Comparison of ENCODE assay signal across 1 cellular context in genomic region chr1:20633190-20634064, GRCh38.
TF ChIP-seq lines count a peak whose summit lies in the region.

TSS of gene PINK1 (plus strand) at chr1:20633458. CDS start at chr1:20633549, 91 bp downstream.

TF ChIP-seq in K562, 482 proteins besides CTCF, POLR2A, EP300 and RAD21 (continued from another document and continues in another):
- no peak for TF ChIP-seq SRSF1 (IDR thresholded peaks at IDR 0.05; ENCODE audit: low read depth, low read length)
- no peak for TF ChIP-seq RAD51 (IDR thresholded peaks at IDR 0.05; ENCODE audit: borderline replicate concordance, low read depth)
- TF ChIP-seq YY1 (IDR thresholded peaks at IDR 0.05; ENCODE audit: borderline replicate concordance in 1 of 3, control insufficient read depth in 1 of 3, extremely low read depth in 1 of 3, insufficient read depth in 3 of 3, insufficient read length in 1 of 3, insufficient replicate concordance in 2 of 3, low read depth in 1 of 3, low read length in 2 of 3) = peak in 2 of 3 experiments; percentile 68
- no peak for TF ChIP-seq RNF219 (CRISPR knock-in tag; IDR thresholded peaks at IDR 0.05)
- no peak for TF ChIP-seq TAF7 (tag; IDR thresholded peaks at IDR 0.05)
- no peak for TF ChIP-seq SETDB1 (IDR thresholded peaks at IDR 0.05; ENCODE audit: low read length)
- TF ChIP-seq EP400 (IDR thresholded peaks at IDR 0.05) = peak; percentile 77
- TF ChIP-seq MITF (IDR thresholded peaks at IDR 0.05) = no peak
- no peak for TF ChIP-seq MCM2 (IDR thresholded peaks at IDR 0.05; ENCODE audit: low read depth)
- TF ChIP-seq ZBTB8A (IDR thresholded peaks at IDR 0.05; ENCODE audit: partially characterized antibody) = no peak
- no peak for TF ChIP-seq PPARD (CRISPR knock-in tag; IDR thresholded peaks at IDR 0.05)
- TF ChIP-seq MLLT1 (IDR thresholded peaks at IDR 0.05) = no peak
- no peak for TF ChIP-seq E2F1 (CRISPR knock-in tag; IDR thresholded peaks at IDR 0.05)
- TF ChIP-seq CREM (IDR thresholded peaks at IDR 0.05; ENCODE audit: low read depth) = peak; percentile 69; the same call in 1 of the 2 replicates
- no peak for TF ChIP-seq THRAP3 (IDR thresholded peaks at IDR 0.05; ENCODE audit: borderline replicate concordance)
- no peak for TF ChIP-seq ZNF316 (IDR thresholded peaks at IDR 0.05)
- TF ChIP-seq SMAD1 (IDR thresholded peaks at IDR 0.05; ENCODE audit: low read depth, low read length, partially characterized antibody) = no peak
- TF ChIP-seq ZNF318 (IDR thresholded peaks at IDR 0.05; ENCODE audit: borderline replicate concordance in 1 of 2, low read depth in 1 of 2) = no peak
- TF ChIP-seq ZNF449 (CRISPR knock-in tag; IDR thresholded peaks at IDR 0.05) = no peak
- TF ChIP-seq RBM15 (IDR thresholded peaks at IDR 0.05; ENCODE audit: insufficient read depth, low read length) = no peak
- TF ChIP-seq ZBTB33 (CRISPR knock-in tag; IDR thresholded peaks at IDR 0.05) = 0 out of 2 replicates have a peak, but pooled peaks have one; percentile 20
- TF ChIP-seq STAT5B (CRISPR knock-in tag; IDR thresholded peaks at IDR 0.05) = no peak
- no peak for TF ChIP-seq TAF1 (IDR thresholded peaks at IDR 0.05; ENCODE audit: control insufficient read depth, extremely low read depth, insufficient read depth, low read length, severe bottlenecking)
- no peak for TF ChIP-seq ZNF263 (CRISPR knock-in tag; IDR thresholded peaks at IDR 0.05; ENCODE audit: borderline replicate concordance)
- TF ChIP-seq KLF10 (CRISPR knock-in tag; IDR thresholded peaks at IDR 0.05) = no peak
- TF ChIP-seq NEUROD1 (IDR thresholded peaks at IDR 0.05; ENCODE audit: borderline replicate concordance, low read depth, low read length, partially characterized antibody) = peak; percentile 43
- TF ChIP-seq MAFG (tag; conservative IDR thresholded peaks at IDR 0.05) = no peak
- TF ChIP-seq ZFP1 (CRISPR knock-in tag; IDR thresholded peaks at IDR 0.05) = no peak
- no peak for TF ChIP-seq ZBTB9 (CRISPR knock-in tag; IDR thresholded peaks at IDR 0.05)
- TF ChIP-seq NCOA2 (IDR thresholded peaks at IDR 0.05; ENCODE audit: partially characterized antibody in 2 of 2) = no peak
- no peak for TF ChIP-seq SMARCA4 (IDR thresholded peaks at IDR 0.05)
- peak in 1 of 2 experiments; percentile 92; a peak in 2 of 3 replicates for TF ChIP-seq CBX3 (IDR thresholded peaks at IDR 0.05; ENCODE audit: borderline replicate concordance in 1 of 2, low read length in 2 of 2)
- TF ChIP-seq KDM5B (IDR thresholded peaks at IDR 0.05; ENCODE audit: insufficient replicate concordance, low read depth, low read length) = peak; percentile 49
- no peak for TF ChIP-seq FOS (IDR thresholded peaks at IDR 0.05; ENCODE audit: extremely low read depth, insufficient read length)
- TF ChIP-seq ZNF184 (CRISPR knock-in tag; IDR thresholded peaks at IDR 0.05) = no peak
- TF ChIP-seq ZBTB34 (CRISPR knock-in tag; IDR thresholded peaks at IDR 0.05) = no peak
- TF ChIP-seq SNAPC5 (CRISPR knock-in tag; IDR thresholded peaks at IDR 0.05) = no peak
- TF ChIP-seq MED1 (CRISPR knock-in tag; IDR thresholded peaks at IDR 0.05; ENCODE audit: borderline replicate concordance) = no peak
- TF ChIP-seq CAMTA2 (CRISPR knock-in tag; conservative IDR thresholded peaks at IDR 0.05) = no peak
